ENCODE assay signal across 10 cellular contexts in the genomic region with DNA sequence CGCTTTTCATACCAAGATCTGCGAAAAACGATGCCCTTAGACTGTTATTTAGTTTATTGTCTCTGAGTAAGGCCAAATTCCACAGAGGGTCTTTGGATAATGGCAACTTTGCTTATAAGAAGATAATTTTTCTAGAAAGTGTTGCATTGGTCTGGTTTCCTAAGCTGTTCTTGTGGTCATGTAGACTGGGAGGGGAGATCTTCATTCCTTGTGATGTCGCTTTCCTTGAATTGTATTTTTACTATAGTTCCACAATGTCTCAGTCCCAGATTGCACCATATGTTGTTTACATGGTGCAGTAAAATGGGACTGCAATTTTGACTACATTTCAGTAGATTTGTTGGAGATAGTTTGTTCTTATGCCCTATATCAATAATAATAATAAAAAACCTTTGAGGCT. TPM values are rescaled to one million over a fixed set of nuclear protein-coding genes. Genes with fewer than 3 reads are reported as not detected.
DNase-seq lines count a peak whose midpoint lies in the region; ATAC-seq and TF ChIP-seq lines count a peak whose summit lies in the region.
"Had no signal": no experiment of that assay in that cellular context is flagged by ENCODE, and none has a peak within 500 bp of the region (broad histone marks: within the 10 kb centered on the region; RNA-seq: fewer than 3 reads in every experiment).

No MANE protein-coding gene starts in this region.

- peak overlapping the region; percentile 63 for H3K4me3 Mint-ChIP-seq in activated CD8-positive, alpha-beta T cell treated with anti-CD3 and anti-CD28 coated beads, Interleukin-2, amount 10 ng/mL, durations not matched to agents 7 days and 5 days
- no peak overlapping the region for H3K4me3 Mint-ChIP-seq in activated CD8-positive, alpha-beta T cell treated with anti-CD3 and anti-CD28 coated beads for 36 hours

- POLR2A ChIA-PET in activated CD8-positive, alpha-beta T cell treated with anti-CD3 and anti-CD28 coated beads, Interleukin-2, amount 10 ng/mL, durations not matched to agents 7 days and 5 days (lab: Charles Lee): no interaction called here
- POLR2A ChIA-PET in activated CD8-positive, alpha-beta T cell treated with anti-CD3 and anti-CD28 coated beads for 36 hours (lab: Charles Lee): no interaction called here

- DNase-seq in activated CD8-positive, alpha-beta T cell treated with anti-CD3 and anti-CD28 coated beads, Interleukin-2, amount 10 ng/mL, durations not matched to agents 7 days and 5 days: no peak
- no peak for DNase-seq in activated CD8-positive, alpha-beta T cell treated with anti-CD3 and anti-CD28 coated beads for 36 hours
- no peak for DNase-seq in astrocyte of the cerebellum (ENCODE audit: low read depth)
- no peak for DNase-seq in left lung
- no peak for DNase-seq in tibial nerve (ENCODE audit: low spot score in 2 of 2)
- DNase-seq in occipital lobe (lab: John Stamatoyannopoulos, UW): no peak
- DNase-seq in left colon: no peak
- DNase-seq: activated CD4-positive, alpha-beta T cell treated with anti-CD3 and anti-CD28 coated beads for 48 hours had no signal

- H3K4me3 ChIP-seq in astrocyte of the cerebellum (ENCODE audit: low read depth, low read length) (peak overlapping the region; percentile 73), left lung (peak overlapping the region; percentile 73 to 78), tibial nerve (peak overlapping the region; percentile 54 to 99 (median 76))

- peaks cover 16% of the 10 kb centered on the region for H3K4me1 Mint-ChIP-seq in activated CD8-positive, alpha-beta T cell treated with anti-CD3 and anti-CD28 coated beads, Interleukin-2, amount 10 ng/mL, durations not matched to agents 7 days and 5 days (ENCODE audit: low read depth)
- peaks cover 20% of the 10 kb centered on the region for H3K4me1 Mint-ChIP-seq in activated CD8-positive, alpha-beta T cell treated with anti-CD3 and anti-CD28 coated beads for 36 hours (ENCODE audit: low read depth)

- ATAC-seq in activated CD8-positive, alpha-beta T cell treated with anti-CD3 and anti-CD28 coated beads, Interleukin-2, amount 10 ng/mL, durations not matched to agents 7 days and 5 days: no peak
- no peak for ATAC-seq in activated CD8-positive, alpha-beta T cell treated with anti-CD3 and anti-CD28 coated beads for 36 hours
- no peak for ATAC-seq in left lung
- no peak for ATAC-seq in GM21619 (IDR thresholded peaks at IDR 0.05; ENCODE audit: unreplicated experiment)
- no peak for ATAC-seq in left colon

- peaks cover 10 to 22% of the 10 kb centered on the region in 2 donors for H3K4me1 ChIP-seq in left lung
- peaks cover 0 to 30% (median 0%) of the 10 kb centered on the region in 4 donors for H3K4me1 ChIP-seq in tibial nerve

- H3K36me3 ChIP-seq in left lung (no peaks in the 10 kb centered on the region), tibial nerve (no peaks in the 10 kb centered on the region)

- CTCF ChIA-PET in activated CD8-positive, alpha-beta T cell treated with anti-CD3 and anti-CD28 coated beads, Interleukin-2, amount 10 ng/mL, durations not matched to agents 7 days and 5 days (lab: Charles Lee): no interaction called here
- CTCF ChIA-PET in activated CD8-positive, alpha-beta T cell treated with anti-CD3 and anti-CD28 coated beads for 36 hours (lab: Charles Lee): interaction anchor here (1.0 to 1.3 kb wide), 2 partner anchors 13 to 132 kb away, joined by 3 to 4 read pairs; no protein-coding TSS in a partner anchor

- H3K9me3 ChIP-seq in left lung: no peaks in the 10 kb centered on the region
- no peaks in the 10 kb centered on the region for H3K9me3 ChIP-seq in tibial nerve

- H3K27ac Mint-ChIP-seq in activated CD8-positive, alpha-beta T cell treated with anti-CD3 and anti-CD28 coated beads, Interleukin-2, amount 10 ng/mL, durations not matched to agents 7 days and 5 days: no peak overlapping the region
- H3K27ac Mint-ChIP-seq in activated CD8-positive, alpha-beta T cell treated with anti-CD3 and anti-CD28 coated beads for 36 hours: no peak overlapping the region

- intact Hi-C loops in activated CD8-positive, alpha-beta T cell treated with anti-CD3 and anti-CD28 coated beads for 36 hours (cut with micrococcal nuclease): no loop called here
- intact Hi-C loops in left lung (cut with DNase I): no loop called here
- intact Hi-C loops in left colon (cut with DNase I, micrococcal nuclease): no loop called here

- no peaks in the 10 kb centered on the region for H3K36me3 Mint-ChIP-seq in activated CD8-positive, alpha-beta T cell treated with anti-CD3 and anti-CD28 coated beads, Interleukin-2, amount 10 ng/mL, durations not matched to agents 7 days and 5 days (ENCODE audit: low read depth)
- H3K36me3 Mint-ChIP-seq in activated CD8-positive, alpha-beta T cell treated with anti-CD3 and anti-CD28 coated beads for 36 hours (ENCODE audit: low read depth): no peaks in the 10 kb centered on the region

- 29% methylated on average over 4 of the region's 4 CpGs for WGBS in tibial nerve, 2 donors

- no peaks in the 10 kb centered on the region for H3K9me3 Mint-ChIP-seq in activated CD8-positive, alpha-beta T cell treated with anti-CD3 and anti-CD28 coated beads, Interleukin-2, amount 10 ng/mL, durations not matched to agents 7 days and 5 days (ENCODE audit: insufficient read depth)
- H3K9me3 Mint-ChIP-seq in activated CD8-positive, alpha-beta T cell treated with anti-CD3 and anti-CD28 coated beads for 36 hours: no peaks in the 10 kb centered on the region

- peaks cover 62% of the 10 kb centered on the region for H3K27me3 Mint-ChIP-seq in activated CD8-positive, alpha-beta T cell treated with anti-CD3 and anti-CD28 coated beads, Interleukin-2, amount 10 ng/mL, durations not matched to agents 7 days and 5 days (ENCODE audit: low read depth)
- peaks cover 49% of the 10 kb centered on the region for H3K27me3 Mint-ChIP-seq in activated CD8-positive, alpha-beta T cell treated with anti-CD3 and anti-CD28 coated beads for 36 hours

- no peak for TF ChIP-seq POLR2A in tibial nerve (IDR thresholded peaks at IDR 0.05)

- no peak for TF ChIP-seq CTCF in activated CD8-positive, alpha-beta T cell treated with anti-CD3 and anti-CD28 coated beads for 36 hours (IDR thresholded peaks at IDR 0.05)
- no peak for TF ChIP-seq CTCF in astrocyte of the cerebellum (IDR thresholded peaks at IDR 0.05; ENCODE audit: low read depth, low read length, missing control alignments)
- TF ChIP-seq CTCF in left lung (IDR thresholded peaks at IDR 0.05): no peak
- no peak for TF ChIP-seq CTCF in tibial nerve (IDR thresholded peaks at IDR 0.05)

- TF ChIP-seq EP300 in tibial nerve (IDR thresholded peaks at IDR 0.05): no peak

- in situ Hi-C loops in astrocyte of the cerebellum (cut with HindIII; ENCODE audit: low sequenced_read_pairs): no loop called here

- peaks cover 0 to 40% of the 10 kb centered on the region in 2 donors for H3K27me3 ChIP-seq in left lung
- H3K27me3 ChIP-seq in tibial nerve: no peaks in the 10 kb centered on the region

- H3K27ac ChIP-seq in left lung (no peak overlapping the region), tibial nerve (peak overlapping the region in 3 of 4 donors; percentile 53 to 92 (median 91))

RNA-seq across cellular contexts. Expression of a gene that starts 28.8 kb away (rescaled TPM):
- total RNA-seq in activated CD8-positive, alpha-beta T cell treated with anti-CD3 and anti-CD28 coated beads, Interleukin-2, amount 10 ng/mL, durations not matched to agents 7 days and 5 days: not detected
- total RNA-seq in activated CD8-positive, alpha-beta T cell treated with anti-CD3 and anti-CD28 coated beads for 36 hours: not detected
- total RNA-seq in left lung (10 to 100 TPM; 10.9 to 30.8 TPM), tibial nerve (10 to 100 TPM in 2 of 4 donors, 1 to 10 TPM in 2; 9.2 to 54.6 (median 10.1) TPM), occipital lobe (35.6 TPM), left colon (1 to 10 TPM; 1.7 to 2.8 TPM)
- total RNA-seq: NCI-H460 had no signal

Comparison
In these comparisons a context has a peak if more than half of its experiments do, and no peak if none do; other contexts are left out.
1. H3K27ac ChIP-seq: peak in tibial nerve (3 of 4); none in left lung (0 of 2).
2. Peak in every context shown above with its lines, with median percentiles within 50 percentile points of each other: H3K4me3 ChIP-seq.